In genomic region chr22:41021655-41022454, GRCh38 we compare ENCODE assay signal across 7 cellular contexts.
A peak's percentile ranks its signal among the peaks of the same experiment; 100 is the strongest.
DNase-seq lines count a peak whose midpoint lies in the region; ATAC-seq and TF ChIP-seq lines count a peak whose summit lies in the region.

No MANE protein-coding gene starts in this region.

- no peaks in the 10 kb centered on the region for H3K36me3 ChIP-seq in lung (ENCODE audit: control insufficient read depth in 2 of 2, insufficient read depth in 2 of 2, low read length in 2 of 2)

- TF ChIP-seq CTCF in lung (IDR thresholded peaks at IDR 0.05; ENCODE audit: control extremely low read depth, extremely low read depth), result no peak

- no peaks in the 10 kb centered on the region for H3K4me1 ChIP-seq in lung (ENCODE audit: control insufficient read depth in 2 of 2, insufficient read depth in 2 of 2, low read length in 2 of 2)

- no peaks in the 10 kb centered on the region for H3K27me3 ChIP-seq in lung (ENCODE audit: control insufficient read depth, insufficient read depth)

- CTCF ChIA-PET in activated CD4-positive, alpha-beta T cell treated with anti-CD3 and anti-CD28 coated beads, Interleukin-2, amount 10 ng/mL, durations not matched to agents 7 days and 5 days (lab: Charles Lee), result interaction anchor here (1.2 to 2.7 kb wide), 4 partner anchors 9 to 99 kb away, joined by 3 to 16 read pairs (median 3); no protein-coding TSS in a partner anchor

- H3K27me3 Mint-ChIP-seq in activated CD4-positive, alpha-beta T cell treated with anti-CD3 and anti-CD28 coated beads, Interleukin-2, amount 10 ng/mL, durations not matched to agents 7 days and 5 days, result peaks cover 14% of the 10 kb centered on the region

- H3K36me3 Mint-ChIP-seq in activated CD4-positive, alpha-beta T cell treated with anti-CD3 and anti-CD28 coated beads, Interleukin-2, amount 10 ng/mL, durations not matched to agents 7 days and 5 days (ENCODE audit: low read depth), result peaks cover 2% of the 10 kb centered on the region

- POLR2A ChIA-PET in activated CD4-positive, alpha-beta T cell treated with anti-CD3 and anti-CD28 coated beads, Interleukin-2, amount 10 ng/mL, durations not matched to agents 7 days and 5 days (lab: Charles Lee), result interaction anchor here (1.0 kb wide), 2 partner anchors 70 to 71 kb away, joined by 3 to 4 read pairs; partner anchors contain the start of genes EP300 and RBX1

- H3K27ac Mint-ChIP-seq in activated CD4-positive, alpha-beta T cell treated with anti-CD3 and anti-CD28 coated beads, Interleukin-2, amount 10 ng/mL, durations not matched to agents 7 days and 5 days, result peak overlapping the region; percentile 100

- H3K27ac ChIP-seq in lung (ENCODE audit: low read depth in 1 of 2, low read length in 1 of 2), result peak overlapping the region; percentile 98 to 100

- peak overlapping the region; percentile 98 for H3K4me3 Mint-ChIP-seq in activated CD4-positive, alpha-beta T cell treated with anti-CD3 and anti-CD28 coated beads, Interleukin-2, amount 10 ng/mL, durations not matched to agents 7 days and 5 days

- 0% methylated on average over 71 to 84 of the region's 84 CpGs for WGBS in lung, 2 donors

- DNase-seq in NCI-H2196 treated with DMSO at 0.1 percent for 48 hours (lab: John Stamatoyannopoulos, UW; ENCODE audit: unreplicated experiment) (peak; percentile 52), ecto neural progenitor cell (ENCODE audit: low spot score) (peak; percentile 75), lung (ENCODE audit: low spot score) (peak; percentile 82)
- peak; percentile 58 for DNase-seq in activated CD4-positive, alpha-beta T cell treated with anti-CD3 and anti-CD28 coated beads, Interleukin-2, amount 10 ng/mL, durations not matched to agents 7 days and 5 days
- peak in 2 of 3 experiments; percentile 10 to 29 for DNase-seq in stimulated activated CD4-positive, alpha-beta T cell treated with anti-CD3 and anti-CD28 coated beads, TNF-alpha, amount 100 ng/mL, for 4 hours (ENCODE audit: low read depth in 3 of 3)

- no peaks in the 10 kb centered on the region for H3K9me3 ChIP-seq in lung (ENCODE audit: control insufficient read depth in 2 of 2, insufficient read depth in 1 of 2, low read length in 1 of 2)

- peaks cover 25% of the 10 kb centered on the region for H3K4me1 Mint-ChIP-seq in activated CD4-positive, alpha-beta T cell treated with anti-CD3 and anti-CD28 coated beads, Interleukin-2, amount 10 ng/mL, durations not matched to agents 7 days and 5 days

- peak; percentile 7 for TF ChIP-seq POLR2A in GM10847 (IDR thresholded peaks at IDR 0.05; ENCODE audit: extremely low read depth, insufficient read length)

- H3K9me3 Mint-ChIP-seq in activated CD4-positive, alpha-beta T cell treated with anti-CD3 and anti-CD28 coated beads, Interleukin-2, amount 10 ng/mL, durations not matched to agents 7 days and 5 days, result no peaks in the 10 kb centered on the region

- peak overlapping the region; percentile 68 for H3K4me3 ChIP-seq in lung

- ATAC-seq in HG02759 (IDR thresholded peaks at IDR 0.05; ENCODE audit: unreplicated experiment) (peak; percentile 63), lung (ENCODE audit: insufficient read depth, low FRiP score) (peak; percentile 90)

Comparison
In these comparisons a context has a peak if more than half of its experiments do, and no peak if none do; other contexts are left out.
1. Peak in every context shown above with its lines: DNase-seq, ATAC-seq, H3K4me3 ChIP-seq and H3K27ac ChIP-seq.
2. DNase-seq: peak in every context shown above with its lines; median percentile 82 in lung; 75 in ecto neural progenitor cell; 58 in activated CD4-positive, alpha-beta T cell treated with anti-CD3 and anti-CD28 coated beads, Interleukin-2, amount 10 ng/mL, durations not matched to agents 7 days and 5 days; 52 in NCI-H2196 treated with DMSO at 0.1 percent for 48 hours; 20 in stimulated activated CD4-positive, alpha-beta T cell treated with anti-CD3 and anti-CD28 coated beads, TNF-alpha, amount 100 ng/mL, for 4 hours.